Comparison of ENCODE assay signal across 22 cellular contexts in genomic region chr22:23132376-23133091, GRCh38. TPM values are rescaled to one million over a fixed set of nuclear protein-coding genes. Genes with fewer than 3 reads are reported as not detected.
DNase-seq lines count a peak whose midpoint lies in the region; ATAC-seq, FAIRE-seq and TF ChIP-seq lines count a peak whose summit lies in the region.
"Had no signal": no experiment of that assay in that cellular context is flagged by ENCODE, and none has a peak within 500 bp of the region (broad histone marks: within the 10 kb centered on the region; RNA-seq: fewer than 3 reads in every experiment).

No MANE protein-coding gene starts in this region.

- H3K36me3 ChIP-seq in BLaER1 (no peaks in the 10 kb centered on the region), K562 (ENCODE audit: control insufficient read depth, insufficient read depth, low read length) (no peaks in the 10 kb centered on the region)
- H3K36me3 ChIP-seq in BLaER1 treated with 17β-estradiol and CSF1 and Interleukin-3, amounts not matched to agents 10 nM and 100 nM, result no peaks in the 10 kb centered on the region
- H3K36me3 ChIP-seq: HAP-1 had no signal

- no TSS peak for BruUV-seq in K562 (replicated peaks; lab: Mats Ljungman, UMichigan)

- ATAC-seq in K562 (no peak), GM21447 (IDR thresholded peaks at IDR 0.05; ENCODE audit: unreplicated experiment) (no peak)

- TF ChIP-seq POLR2A in K562 (conservative IDR thresholded peaks at IDR 0.05), result no peak

- no peak for FAIRE-seq in K562 (lab: Jason Lieb, UNC)
- FAIRE-seq in urothelium cell line (lab: Jason Lieb, UNC), result no peak
- FAIRE-seq: GM12891, GM18507, H54 had no signal

- H3K27me3 ChIP-seq in BLaER1 (no peaks in the 10 kb centered on the region), K562 (ENCODE audit: control insufficient read depth in 2 of 2, insufficient read depth in 2 of 2, low read length in 2 of 2) (peaks cover 52 to 64% of the 10 kb centered on the region in 2 experiments)
- H3K27me3 ChIP-seq in BLaER1 treated with 17β-estradiol and CSF1 and Interleukin-3, amounts not matched to agents 10 nM and 100 nM, result no peaks in the 10 kb centered on the region

- no peak for TF ChIP-seq EP300 in K562 (IDR thresholded peaks at IDR 0.05; ENCODE audit: low read length)

- DNase-seq in K562 (ENCODE audit: extremely low read depth in 1 of 4, low spot score in 3 of 4) (peak in 1 of 4 experiments; percentile 54), NCI-H2029 (lab: John Stamatoyannopoulos, UW) (no peak), urothelium cell line (ENCODE audit: low spot score) (no peak)
- DNase-seq: Calu3; CD4-positive, alpha-beta T cell; CD8-positive, alpha-beta memory T cell; DMS53; DMS79 treated with DMSO at 0.1 percent for 48 hours; GF-D8; GOT3 had no signal

- 1% methylated on average over 10 of the region's 10 CpGs for WGBS in K562 (ENCODE audit: insufficient coverage, low coverage, missing lambda C conversion rate)

- POLR2A ChIA-PET in K562 (lab: Yijun Ruan, JAX), result interaction anchor here (0.6 to 8.6 kb wide), 18 partner anchors 7 to 573 kb away, joined by 3 to 74 read pairs (median 4); partner anchors contain the start of genes BCR, IGLL5, RAB36 and RSPH14

- CTCF ChIA-PET in K562 (lab: Yijun Ruan, JAX; ENCODE audit: low intra/inter-chr PET ratio), result interaction anchor here (0.5 to 12.0 kb wide), 3 partner anchors 8 to 173 kb away, joined by 3 to 549 read pairs (median 5); no protein-coding TSS in a partner anchor

- H3K27ac ChIP-seq in BLaER1, result no peak overlapping the region
- no peak overlapping the region for H3K27ac ChIP-seq in BLaER1 treated with 17β-estradiol and CSF1 and Interleukin-3, amounts not matched to agents 10 nM and 100 nM
- no peak overlapping the region for H3K27ac ChIP-seq in K562 (ENCODE audit: extremely low read depth, low read depth, low read length)

- no peaks in the 10 kb centered on the region for H3K79me2 ChIP-seq in K562 (ENCODE audit: control insufficient read depth, insufficient read depth, low read length)

- H3K4me1 ChIP-seq in BLaER1, result peaks cover 73% of the 10 kb centered on the region
- peaks cover 9 to 69% (median 43%) of the 10 kb centered on the region in 10 experiments; a peak in 19 of 20 replicates for H3K4me1 ChIP-seq in BLaER1 treated with 17β-estradiol and CSF1 and Interleukin-3, amounts not matched to agents 10 nM and 100 nM
- peaks cover 0 to 3% of the 10 kb centered on the region in 2 experiments; a peak in 1 of 5 replicates for H3K4me1 ChIP-seq in K562 (replicated peaks in 1 of 2; ENCODE audit: control insufficient read depth in 2 of 2, insufficient read depth in 2 of 2, low read length in 2 of 2)
- H3K4me1 ChIP-seq: HAP-1 had no signal

- in situ Hi-C loops in K562 (cut with MboI), result no loop called here

- H3K9me1 ChIP-seq in K562 (ENCODE audit: control insufficient read depth, insufficient read depth, low read length), result peaks cover 4% of the 10 kb centered on the region

- intact Hi-C loops in K562 (cut with micrococcal nuclease), result no loop called here

- H3K4me2 ChIP-seq in BLaER1 (peak overlapping the region; percentile 63), K562 (ENCODE audit: insufficient read depth, low read length) (no peak overlapping the region)
- H3K4me2 ChIP-seq in BLaER1 treated with 17β-estradiol and CSF1 and Interleukin-3, amounts not matched to agents 10 nM and 100 nM, result peak overlapping the region in 8 of 11 experiments; percentile 2 to 73 (median 54); a peak in 13 of 22 replicates

- TF ChIP-seq RAD21 in K562 (CRISPR knock-in tag; conservative IDR thresholded peaks at IDR 0.05 in 1 of 2, IDR thresholded peaks at IDR 0.05 in 1 of 2), result no peak

- H3K9ac ChIP-seq in BLaER1, result no peak overlapping the region
- 0 out of 22 replicates have a peak overlapping the region, but pooled peaks of 1 of the 11 experiments have one; percentile 24 for H3K9ac ChIP-seq in BLaER1 treated with 17β-estradiol and CSF1 and Interleukin-3, amounts not matched to agents 10 nM and 100 nM
- no peak overlapping the region for H3K9ac ChIP-seq in K562 (ENCODE audit: insufficient read depth in 1 of 2, low read depth in 2 of 2, low read length in 2 of 2)

- H3K9me3 ChIP-seq in BLaER1, result no peaks in the 10 kb centered on the region
- no peaks in the 10 kb centered on the region for H3K9me3 ChIP-seq in BLaER1 treated with 17β-estradiol and CSF1 and Interleukin-3, amounts not matched to agents 10 nM and 100 nM (replicated peaks in 1 of 11)
- H3K9me3 ChIP-seq in K562 (replicated peaks; ENCODE audit: control insufficient read depth, insufficient read depth, low read depth, low read length), result no peaks in the 10 kb centered on the region
- H3K9me3 ChIP-seq: HAP-1 had no signal

- no peak overlapping the region for H2AFZ ChIP-seq in K562 (ENCODE audit: low read depth, low read length)

- no peaks in the 10 kb centered on the region for H4K20me1 ChIP-seq in BLaER1
- H4K20me1 ChIP-seq in BLaER1 treated with 17β-estradiol and CSF1 and Interleukin-3, amounts not matched to agents 10 nM and 100 nM, result no peaks in the 10 kb centered on the region
- peaks cover 35% of the 10 kb centered on the region for H4K20me1 ChIP-seq in K562 (replicated peaks; ENCODE audit: control insufficient read depth, insufficient read depth, low read length)

- TF ChIP-seq CTCF in K562 (IDR thresholded peaks at IDR 0.05 in 2 of 3, conservative IDR thresholded peaks at IDR 0.05 in 1 of 3; ENCODE audit: insufficient read depth in 2 of 3, low read depth in 1 of 3, low read length in 3 of 3), result no peak

- no peak overlapping the region for H3K4me3 ChIP-seq in BLaER1
- H3K4me3 ChIP-seq in BLaER1 treated with 17β-estradiol and CSF1 and Interleukin-3, amounts not matched to agents 10 nM and 100 nM, result no peak overlapping the region
- H3K4me3 ChIP-seq in K562, result no peak overlapping the region
- H3K4me3 ChIP-seq: HAP-1 had no signal

TF ChIP-seq in K562, 482 proteins besides CTCF, POLR2A, EP300 and RAD21 (continues in another document):
- no peak for TF ChIP-seq RUNX1 (IDR thresholded peaks at IDR 0.05; ENCODE audit: low read depth)

RNA-seq across cellular contexts. Expression of gene RSPH14, which starts 9.3 kb away (rescaled TPM):
- not detected in 2 replicates for total RNA-seq in K562 (2011; cell fraction: chromatin; rRNA removed; ENCODE audit: low replicate concordance)
- total RNA-seq in K562 (2011; cell fraction: nucleolus; rRNA removed), result not detected in 2 replicates
- not detected in 2 replicates for total RNA-seq in K562 (2011; cell fraction: nucleoplasm; rRNA removed)
- total RNA-seq in K562 (2014; rRNA removed), result not detected in 2 replicates
- not detected in 2 replicates for total RNA-seq in K562 (2014; rRNA removed; fragmentation: Illumina TruSeq; extraction: Trizol)
- not detected in 2 replicates for total RNA-seq in K562 (2015; rRNA removed; fragmentation: Illumina TruSeq; extraction: Trizol)
- total RNA-seq in K562 (2021), result not detected in 2 replicates
- polyA plus RNA-seq in K562 (2011; rRNA removed), result 0.24 TPM in 1 of 2 replicates, not detected in the other
- polyA plus RNA-seq in K562 (2011; cell fraction: cytosol; rRNA removed), result not detected in 2 replicates
- 0.27 TPM in 1 of 2 replicates, not detected in the other for polyA plus RNA-seq in K562 (2011; cell fraction: nucleus; rRNA removed)
- not detected in 2 replicates for polyA plus RNA-seq in K562 (2012)
- polyA plus RNA-seq in K562 (2014; fragmentation: Illumina TruSeq; extraction: Trizol), result not detected in 2 replicates
- under 1 TPM in 1 of 2 experiments, not detected in 1; 0.35 TPM for polyA plus RNA-seq in K562 (2014; fragmentation: Nextera tagmentation; extraction: Ambion mirVana)
- polyA plus RNA-seq in K562 (2014; rRNA removed), result not detected in 2 replicates
- not detected in 2 replicates for polyA minus RNA-seq in K562 (2011; rRNA and poly(A)+ RNA removed)
- not detected in 2 replicates for polyA minus RNA-seq in K562 (2011; cell fraction: cytosol; rRNA and poly(A)+ RNA removed)
- not detected in 2 replicates for polyA minus RNA-seq in K562 (2011; cell fraction: nucleus; rRNA and poly(A)+ RNA removed)
- total RNA-seq: A172; A673; Calu3; CD8-positive, alpha-beta memory T cell; Daoy; G401 had no signal
- polyA plus RNA-seq: CD14-positive monocyte had no signal

RNA-seq across cellular contexts. Expression of gene RAB36, which starts 12.7 kb away (rescaled TPM):
- not detected in 2 replicates for total RNA-seq in K562 (2011; cell fraction: chromatin; rRNA removed; ENCODE audit: low replicate concordance)
- not detected in 2 replicates for total RNA-seq in K562 (2011; cell fraction: nucleolus; rRNA removed)
- total RNA-seq in K562 (2011; cell fraction: nucleoplasm; rRNA removed), result not detected in 2 replicates
- total RNA-seq in K562 (2014; rRNA removed) (0.04 and 0.50 TPM in 2 replicates), K562 (2014; rRNA removed; fragmentation: Illumina TruSeq; extraction: Trizol) (not detected in 2 replicates), K562 (2015; rRNA removed; fragmentation: Illumina TruSeq; extraction: Trizol) (not detected in 2 replicates), K562 (2021) (0.09 TPM in 1 of 2 replicates, not detected in the other)
- polyA plus RNA-seq in K562 (2011; rRNA removed) (0.01 and 0.04 TPM in 2 replicates), K562 (2014; fragmentation: Illumina TruSeq; extraction: Trizol) (not detected in 2 replicates), K562 (2014; fragmentation: Nextera tagmentation; extraction: Ambion mirVana) (under 1 TPM; 0.04 to 0.08 TPM), K562 (2014; rRNA removed) (0.08 TPM in 1 of 2 replicates, not detected in the other)
- 0.58 TPM in 1 of 2 replicates, not detected in the other for polyA plus RNA-seq in K562 (2011; cell fraction: cytosol; rRNA removed)
- polyA plus RNA-seq in K562 (2011; cell fraction: nucleus; rRNA removed), result 0.06 TPM in 1 of 2 replicates, not detected in the other
- 0.08 and 0.18 TPM in 2 replicates for polyA plus RNA-seq in K562 (2012)
- polyA minus RNA-seq in K562 (2011; rRNA and poly(A)+ RNA removed), result 0.42 TPM in 1 of 2 replicates, not detected in the other
- not detected in 2 replicates for polyA minus RNA-seq in K562 (2011; cell fraction: cytosol; rRNA and poly(A)+ RNA removed)
- polyA minus RNA-seq in K562 (2011; cell fraction: nucleus; rRNA and poly(A)+ RNA removed), result 0.11 and 0.40 TPM in 2 replicates

RNA-seq across cellular contexts. Expression of gene BCR, which starts 47.8 kb away (rescaled TPM):
- total RNA-seq in K562 (2011; cell fraction: chromatin; rRNA removed; ENCODE audit: low replicate concordance), result 234 and 446 TPM in 2 replicates
- total RNA-seq in K562 (2011; cell fraction: nucleolus; rRNA removed), result 279 and 314 TPM in 2 replicates
- 196 and 222 TPM in 2 replicates for total RNA-seq in K562 (2011; cell fraction: nucleoplasm; rRNA removed)
- total RNA-seq in K562 (2014; rRNA removed) (81.7 and 100 TPM in 2 replicates), K562 (2014; rRNA removed; fragmentation: Illumina TruSeq; extraction: Trizol) (27.5 and 45.6 TPM in 2 replicates), K562 (2015; rRNA removed; fragmentation: Illumina TruSeq; extraction: Trizol) (65.7 and 68.4 TPM in 2 replicates), K562 (2021) (144 and 150 TPM in 2 replicates)
- polyA plus RNA-seq in K562 (2011; rRNA removed) (20.9 and 36.8 TPM in 2 replicates), K562 (2014; fragmentation: Illumina TruSeq; extraction: Trizol) (45.8 and 60.4 TPM in 2 replicates), K562 (2014; fragmentation: Nextera tagmentation; extraction: Ambion mirVana) (under 1 TPM; 0.41 to 0.70 TPM), K562 (2014; rRNA removed) (34.9 and 36.1 TPM in 2 replicates)
- polyA plus RNA-seq in K562 (2011; cell fraction: cytosol; rRNA removed), result 26.4 and 31.1 TPM in 2 replicates
- polyA plus RNA-seq in K562 (2011; cell fraction: nucleus; rRNA removed), result 57.9 and 76.9 TPM in 2 replicates
- polyA plus RNA-seq in K562 (2012), result 73.9 and 75.3 TPM in 2 replicates
- 113 and 124 TPM in 2 replicates for polyA minus RNA-seq in K562 (2011; rRNA and poly(A)+ RNA removed)
- polyA minus RNA-seq in K562 (2011; cell fraction: cytosol; rRNA and poly(A)+ RNA removed), result 132 and 181 TPM in 2 replicates
- 138 and 300 TPM in 2 replicates for polyA minus RNA-seq in K562 (2011; cell fraction: nucleus; rRNA and poly(A)+ RNA removed)
